Comparison of ENCODE assay signal across 9 cellular contexts in the genomic region with DNA sequence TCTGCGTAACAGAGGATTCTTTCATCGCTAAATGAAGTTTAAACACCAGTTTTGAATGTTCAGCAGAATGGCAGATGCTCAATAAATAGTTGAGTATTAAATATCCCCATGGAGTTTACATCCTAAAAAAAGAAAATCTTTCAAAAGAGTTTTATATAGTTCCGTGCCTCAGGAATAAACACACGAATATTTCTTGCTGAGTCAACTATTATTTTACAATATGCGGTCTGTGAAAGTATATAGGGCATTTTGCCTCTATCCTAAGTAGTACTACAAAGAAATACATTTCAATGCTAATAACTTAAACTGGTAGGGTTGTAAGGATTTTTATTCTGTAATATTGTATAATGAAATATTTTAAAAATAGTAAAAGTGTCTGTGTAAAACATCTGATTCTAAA. TPM values are rescaled to one million over a fixed set of nuclear protein-coding genes. Genes with fewer than 3 reads are reported as not detected.
DNase-seq lines count a peak whose midpoint lies in the region; ATAC-seq, FAIRE-seq and TF ChIP-seq lines count a peak whose summit lies in the region.
"Had no signal": no experiment of that assay in that cellular context is flagged by ENCODE, and none has a peak within 500 bp of the region (broad histone marks: within the 10 kb centered on the region; RNA-seq: fewer than 3 reads in every experiment).

No MANE protein-coding gene starts in this region.

- H3K27ac ChIP-seq in 22Rv1 (peak overlapping the region; percentile 99), HUES48 (ENCODE audit: low read depth, low read length) (no peak overlapping the region), brain microvascular endothelial cell (peak overlapping the region; percentile 70), body of pancreas (peak overlapping the region in 1 of 4 donors; percentile 95)

- H3K27me3 ChIP-seq in HUES48 (ENCODE audit: control insufficient read depth, insufficient read depth, low read length) (no peaks in the 10 kb centered on the region), brain microvascular endothelial cell (replicated peaks) (no peaks in the 10 kb centered on the region), mononuclear cell (ENCODE audit: insufficient read depth, low read length) (no peaks in the 10 kb centered on the region), body of pancreas (no peaks in the 10 kb centered on the region)

- in situ Hi-C loops in brain microvascular endothelial cell (cut with HindIII; ENCODE audit: low pct_ligation_motif_present, low sequenced_read_pairs): no loop called here

- ATAC-seq in HG02642 (IDR thresholded peaks at IDR 0.05; ENCODE audit: poor library complexity, unreplicated experiment): no peak
- no peak for ATAC-seq in body of pancreas

- no peak for DNase-seq in brain microvascular endothelial cell
- no peak for DNase-seq in body of pancreas
- no peak for DNase-seq in AG20443 (ENCODE audit: low spot score)
- DNase-seq in GM19239 (ENCODE audit: insufficient read length, low spot score): no peak
- DNase-seq: NCI-H524 treated with DMSO at 0.1 percent for 48 hours had no signal

- intact Hi-C loops in body of pancreas (cut with DNase I): no loop called here

- H3K9ac ChIP-seq in HUES48 (ENCODE audit: low read depth, low read length): peak overlapping the region; percentile 84

- H3K4me3 ChIP-seq in HUES48 (ENCODE audit: low read depth, low read length): peak overlapping the region; percentile 91
- H3K4me3 ChIP-seq in brain microvascular endothelial cell (ENCODE audit: low read depth, low read length): peak overlapping the region; percentile 85
- peak overlapping the region; percentile 90 for H3K4me3 ChIP-seq in mononuclear cell (ENCODE audit: low read length)
- peak overlapping the region in 1 of 2 donors; percentile 84 for H3K4me3 ChIP-seq in body of pancreas

- H3K9me3 ChIP-seq in HUES48 (ENCODE audit: control insufficient read depth, insufficient read depth, low read length) (no peaks in the 10 kb centered on the region), mononuclear cell (ENCODE audit: low read depth, low read length) (no peaks in the 10 kb centered on the region), body of pancreas (no peaks in the 10 kb centered on the region)

- 14% methylated on average over 5 of the region's 5 CpGs for WGBS in body of pancreas, 2 donors

- H3K36me3 ChIP-seq in HUES48 (ENCODE audit: control insufficient read depth, insufficient read depth, low read length) (peaks cover 45% of the 10 kb centered on the region), brain microvascular endothelial cell (replicated peaks) (no peaks in the 10 kb centered on the region), body of pancreas (replicated peaks in 1 of 2; ENCODE audit: insufficient read depth in 1 of 2, low read depth in 2 of 2) (no peaks in the 10 kb centered on the region)

- H3K4me1 ChIP-seq in HUES48 (ENCODE audit: control insufficient read depth, insufficient read depth, low read length) (peaks cover 18% of the 10 kb centered on the region), mononuclear cell (ENCODE audit: insufficient read depth, low read length) (peaks cover 40% of the 10 kb centered on the region), body of pancreas (peaks cover 27% of the 10 kb centered on the region)

- no peak for FAIRE-seq in GM19239 (lab: Jason Lieb, UNC)

- no peak for TF ChIP-seq POLR2A in body of pancreas (IDR thresholded peaks at IDR 0.05)

- TF ChIP-seq CTCF in 22Rv1 (IDR thresholded peaks at IDR 0.05) (no peak), brain microvascular endothelial cell (IDR thresholded peaks at IDR 0.05; ENCODE audit: low read depth, low read length, missing control alignments) (no peak), body of pancreas (IDR thresholded peaks at IDR 0.05) (no peak)

RNA-seq across cellular contexts. Expression of a gene that starts 1.3 kb away (rescaled TPM):
- total RNA-seq in mononuclear cell (75.4 TPM), body of pancreas (1 to 10 TPM; 4.3 to 8.6 TPM)

RNA-seq across cellular contexts. Expression of a gene that starts 1.5 kb away (rescaled TPM):
- total RNA-seq in mononuclear cell: 9.7 TPM
- 10 to 100 TPM; 11.2 to 33.3 TPM for total RNA-seq in body of pancreas

RNA-seq across cellular contexts. Expression of a gene that starts 56.4 kb away (rescaled TPM):
- total RNA-seq in mononuclear cell: 0.94 TPM
- 1 to 10 TPM; 1.0 to 3.6 TPM for total RNA-seq in body of pancreas
